Comparison of ENCODE assay signal across 1 cellular context in the genomic region with DNA sequence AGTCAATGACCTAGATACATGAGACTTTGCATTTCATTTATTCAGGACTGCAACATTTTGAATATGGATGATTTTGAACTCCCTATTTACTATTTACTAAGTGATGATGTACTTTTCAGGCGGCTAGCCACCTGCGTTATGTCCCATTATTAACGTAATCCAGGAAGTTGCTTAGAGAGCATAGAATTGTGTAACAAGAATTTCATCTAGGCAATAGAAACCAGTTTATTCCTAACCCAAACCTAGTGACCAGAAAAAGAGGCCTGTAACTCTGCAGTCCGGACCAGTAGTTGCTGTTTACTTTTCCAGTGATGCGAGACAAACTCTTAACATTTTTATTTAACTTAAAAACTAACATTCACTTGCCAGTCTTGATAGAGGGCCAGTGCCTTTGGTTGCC.
TF ChIP-seq lines count a peak whose summit lies in the region.

No MANE protein-coding gene starts in this region.

TF ChIP-seq in HepG2, 621 proteins besides CTCF, POLR2A, EP300 and RAD21:
- TF ChIP-seq ERF (CRISPR knock-in tag; IDR thresholded peaks at IDR 0.05) = no peak
- no peak for TF ChIP-seq ZNF451 (CRISPR knock-in tag; IDR thresholded peaks at IDR 0.05)
- no peak for TF ChIP-seq HNF4G (IDR thresholded peaks at IDR 0.05; ENCODE audit: borderline replicate concordance, low read depth, low read length)
- no peak for TF ChIP-seq HNF4G (CRISPR knock-in tag; IDR thresholded peaks at IDR 0.05; ENCODE audit: borderline replicate concordance, low read depth)
- peak; percentile 95 for TF ChIP-seq BCL6 (CRISPR knock-in tag; IDR thresholded peaks at IDR 0.05)
- no peak for TF ChIP-seq ZC3H4 (CRISPR knock-in tag; IDR thresholded peaks at IDR 0.05; ENCODE audit: borderline replicate concordance)
- no peak for TF ChIP-seq ZNF407 (CRISPR knock-in tag; IDR thresholded peaks at IDR 0.05; ENCODE audit: not compliant biosample characterization)
- no peak for TF ChIP-seq FOSL2 (CRISPR knock-in tag; IDR thresholded peaks at IDR 0.05)
- no peak for TF ChIP-seq SETDB1 (CRISPR knock-in tag; IDR thresholded peaks at IDR 0.05; ENCODE audit: borderline replicate concordance)
- no peak for TF ChIP-seq EZH2 (conservative IDR thresholded peaks at IDR 0.05; ENCODE audit: low read depth, low read length)
